In genomic region chr3:48034000-48034516, GRCh38 we compare ENCODE assay signal across 7 cellular contexts. TPM values are rescaled to one million over a fixed set of nuclear protein-coding genes. Genes with fewer than 3 reads are reported as not detected.
DNase-seq lines count a peak whose midpoint lies in the region; ATAC-seq and TF ChIP-seq lines count a peak whose summit lies in the region.

No MANE protein-coding gene starts in this region.

- intact Hi-C loops in adrenal gland (cut with DNase I): no loop called here

- H3K9me2 ChIP-seq in hepatocyte (replicated peaks; ENCODE audit: insufficient read depth): no peaks in the 10 kb centered on the region

- 38 to 61% (median 48%) methylated on average over 2 of the region's 2 CpGs for WGBS in adrenal gland, 4 donors
- 60% methylated on average over 2 of the region's 2 CpGs for WGBS in hepatocyte (ENCODE audit: low lambda C conversion rate, missing lambda C conversion rate)

- H3K4me1 ChIP-seq in adrenal gland (replicated peaks in 1 of 2) (peaks cover 23 to 40% of the 10 kb centered on the region in 2 donors), hepatocyte (ENCODE audit: insufficient read depth) (peaks cover 14% of the 10 kb centered on the region)

- H3K4me3 ChIP-seq in adrenal gland: no peak overlapping the region
- no peak overlapping the region for H3K4me3 ChIP-seq in hepatocyte

- no peaks in the 10 kb centered on the region for H3K27me3 ChIP-seq in adrenal gland
- H3K27me3 ChIP-seq in hepatocyte: no peaks in the 10 kb centered on the region

- in situ Hi-C loops in KBM-7 (cut with MboI; ENCODE audit: low pct_unique_long_range_greater_than_20kb, low sequenced_read_pairs): no loop called here

- no peaks in the 10 kb centered on the region for H3K9me3 ChIP-seq in adrenal gland (replicated peaks in 1 of 3)
- no peaks in the 10 kb centered on the region for H3K9me3 ChIP-seq in hepatocyte (ENCODE audit: low read depth)

- ATAC-seq in GM21381 (IDR thresholded peaks at IDR 0.05; ENCODE audit: unreplicated experiment) (no peak), GM18907 (IDR thresholded peaks at IDR 0.05; ENCODE audit: unreplicated experiment) (no peak)

- peaks cover 30% of the 10 kb centered on the region for H4K20me1 ChIP-seq in hepatocyte (ENCODE audit: insufficient read depth, poor library complexity, severe bottlenecking)

- H3K36me3 ChIP-seq in adrenal gland (replicated peaks in 1 of 2): no peaks in the 10 kb centered on the region
- H3K36me3 ChIP-seq in hepatocyte (replicated peaks; ENCODE audit: insufficient read depth, low read depth): no peaks in the 10 kb centered on the region

- peak in 1 of 2 donors; percentile 16 for TF ChIP-seq POLR2A in adrenal gland (IDR thresholded peaks at IDR 0.05)

- no peak overlapping the region for H2AFZ ChIP-seq in hepatocyte

- DNase-seq in KBM-7 (peak; percentile 61), adrenal gland (no peak), hepatocyte (ENCODE audit: low spot score) (peak; percentile 8), stromal cell of bone marrow (ENCODE audit: low read depth) (peak; percentile 40), AML-193 (lab: John Stamatoyannopoulos, UW) (no peak)

- H3K79me2 ChIP-seq in hepatocyte: peaks cover 94% of the 10 kb centered on the region

- TF ChIP-seq CTCF in adrenal gland (IDR thresholded peaks at IDR 0.05): no peak
- no peak for TF ChIP-seq CTCF in hepatocyte (IDR thresholded peaks at IDR 0.05; ENCODE audit: poor library complexity)

- H3K27ac ChIP-seq in adrenal gland (peak overlapping the region in 3 of 5 donors; percentile 19 to 82 (median 60)), hepatocyte (peak overlapping the region; percentile 64)

- H3K4me2 ChIP-seq in hepatocyte: no peak overlapping the region

RNA-seq across cellular contexts. Expression of gene MAP4, which starts 17.8 kb away (rescaled TPM):
- 100 to 1,000 TPM in 4 of 8 donors, 10 to 100 TPM in 4; 54.3 to 152 (median 101) TPM for total RNA-seq in adrenal gland
- polyA plus RNA-seq in adrenal gland: 10 to 100 TPM; 49.2 to 65.1 (median 52.6) TPM
- 64.7 and 85.5 TPM in 2 replicates for total RNA-seq in hepatocyte
- 91.1 and 91.3 TPM in 2 replicates for polyA plus RNA-seq in hepatocyte

Comparison
In these comparisons a context has a peak if more than half of its experiments do, and no peak if none do; other contexts are left out.
1. DNase-seq: peak in KBM-7 (single experiment), hepatocyte (single experiment) and stromal cell of bone marrow (single experiment); none in adrenal gland (0 of 7) and AML-193 (0 of 2).